In genomic region chr14:49992901-49993335, GRCh38 we compare ENCODE assay signal across 8 cellular contexts.
DNase-seq lines count a peak whose midpoint lies in the region; ATAC-seq, FAIRE-seq and TF ChIP-seq lines count a peak whose summit lies in the region.

No MANE protein-coding gene starts in this region.

- H3K27me3 ChIP-seq in K562 (ENCODE audit: control insufficient read depth in 2 of 2, insufficient read depth in 2 of 2, low read length in 2 of 2) (no peaks in the 10 kb centered on the region), skeletal muscle satellite cell (ENCODE audit: control insufficient read depth, insufficient read depth, low read length) (no peaks in the 10 kb centered on the region), A673 (replicated peaks; ENCODE audit: insufficient read depth, low read depth, low read length, poor library complexity) (no peaks in the 10 kb centered on the region)

- POLR2A ChIA-PET in K562 (lab: Yijun Ruan, JAX): interaction anchor here (0.8 to 1.2 kb wide), 4 partner anchors 8 to 22 kb away, joined by 3 read pairs; no protein-coding TSS in a partner anchor
- POLR2A ChIA-PET in A673 (lab: Charles Lee; ENCODE audit: low non-redundant PET): no interaction called here

- WGBS in K562 (ENCODE audit: insufficient coverage, low coverage, missing lambda C conversion rate): 38% methylated on average over 7 of the region's 7 CpGs

- peak overlapping the region; percentile 66; the same call in 1 of the 2 replicates for H2AFZ ChIP-seq in K562 (ENCODE audit: low read depth, low read length)

- ATAC-seq in GM19372 (IDR thresholded peaks at IDR 0.05; ENCODE audit: low read depth, unreplicated experiment) (peak; percentile 91), HG03342 (IDR thresholded peaks at IDR 0.05; ENCODE audit: unreplicated experiment) (peak; percentile 94), K562 (peak; percentile 48)

- intact Hi-C loops in K562 (cut with micrococcal nuclease): no loop called here
- intact Hi-C loops in A673 (cut with micrococcal nuclease; ENCODE audit: unreplicated experiment): no loop called here

- no TSS peak for BruUV-seq in K562 (replicated peaks; lab: Mats Ljungman, UMichigan)
- no TSS peak for BruUV-seq in A673 (replicated peaks; lab: Mats Ljungman, UMichigan)

- DNase-seq in G401 (ENCODE audit: low spot score) (peak; percentile 78), K562 (ENCODE audit: extremely low read depth in 1 of 4, low spot score in 3 of 4) (no peak), 8988T (no peak), NCI-H526 treated with DMSO at 0.1 percent for 48 hours (lab: John Stamatoyannopoulos, UW) (no peak), A673 (ENCODE audit: low spot score) (no peak)

- peaks cover 0 to 5% of the 10 kb centered on the region in 2 experiments; a peak in 3 of 5 replicates for H3K4me1 ChIP-seq in K562 (replicated peaks in 1 of 2; ENCODE audit: control insufficient read depth in 2 of 2, insufficient read depth in 2 of 2, low read length in 2 of 2)
- H3K4me1 ChIP-seq in skeletal muscle satellite cell (ENCODE audit: control insufficient read depth, insufficient read depth, low read length): peaks cover 23% of the 10 kb centered on the region
- H3K4me1 ChIP-seq in A673 (ENCODE audit: insufficient read depth, low read length, poor library complexity, severe bottlenecking): no peaks in the 10 kb centered on the region

- CTCF ChIA-PET in K562 (lab: Yijun Ruan, JAX; ENCODE audit: low intra/inter-chr PET ratio): no interaction called here
- CTCF ChIA-PET in A673 (lab: Charles Lee): no interaction called here

- H3K36me3 ChIP-seq in K562 (ENCODE audit: control insufficient read depth, insufficient read depth, low read length) (no peaks in the 10 kb centered on the region), skeletal muscle satellite cell (ENCODE audit: insufficient read depth, low read length) (no peaks in the 10 kb centered on the region), A673 (ENCODE audit: insufficient read depth, low read length, poor library complexity, severe bottlenecking) (no peaks in the 10 kb centered on the region)

- in situ Hi-C loops in G401 (cut with HindIII; ENCODE audit: low sequenced_read_pairs): no loop called here
- in situ Hi-C loops in K562 (cut with MboI): no loop called here

- H3K9me1 ChIP-seq in K562 (ENCODE audit: control insufficient read depth, insufficient read depth, low read length): no peaks in the 10 kb centered on the region

- no peaks in the 10 kb centered on the region for H3K79me2 ChIP-seq in K562 (ENCODE audit: control insufficient read depth, insufficient read depth, low read length)

- H3K4me2 ChIP-seq in K562 (ENCODE audit: insufficient read depth, low read length) (no peak overlapping the region), skeletal muscle satellite cell (ENCODE audit: low read length) (no peak overlapping the region)

- TF ChIP-seq RAD21 in K562 (CRISPR knock-in tag; conservative IDR thresholded peaks at IDR 0.05 in 1 of 2, IDR thresholded peaks at IDR 0.05 in 1 of 2): no peak

- H4K20me1 ChIP-seq in K562 (replicated peaks; ENCODE audit: control insufficient read depth, insufficient read depth, low read length): no peaks in the 10 kb centered on the region

- no peak for TF ChIP-seq CTCF in K562 (IDR thresholded peaks at IDR 0.05 in 2 of 3, conservative IDR thresholded peaks at IDR 0.05 in 1 of 3; ENCODE audit: insufficient read depth in 2 of 3, low read depth in 1 of 3, low read length in 3 of 3)
- no peak for TF ChIP-seq CTCF in A673 (conservative IDR thresholded peaks at IDR 0.05; ENCODE audit: low read depth, low read length)

- H3K27ac ChIP-seq in K562 (ENCODE audit: extremely low read depth, low read depth, low read length) (no peak overlapping the region; the same call in 2 of the 3 replicates), A673 (ENCODE audit: low read depth, low read length, poor library complexity, severe bottlenecking) (no peak overlapping the region)

- TF ChIP-seq POLR2A in K562 (conservative IDR thresholded peaks at IDR 0.05): no peak

- H3K9me3 ChIP-seq in K562 (replicated peaks; ENCODE audit: control insufficient read depth, insufficient read depth, low read depth, low read length): no peaks in the 10 kb centered on the region
- no peaks in the 10 kb centered on the region for H3K9me3 ChIP-seq in skeletal muscle satellite cell (replicated peaks; ENCODE audit: low read length)
- no peaks in the 10 kb centered on the region for H3K9me3 ChIP-seq in A673 (ENCODE audit: low read depth, low read length, poor library complexity, severe bottlenecking)

- H3K4me3 ChIP-seq in K562: no peak overlapping the region
- H3K4me3 ChIP-seq in skeletal muscle satellite cell (ENCODE audit: low read length): no peak overlapping the region
- H3K4me3 ChIP-seq in A673 (ENCODE audit: low read depth, low read length, poor library complexity, severe bottlenecking): no peak overlapping the region

- H3K9ac ChIP-seq in K562 (ENCODE audit: insufficient read depth in 1 of 2, low read depth in 2 of 2, low read length in 2 of 2): peak overlapping the region in 1 of 2 experiments; percentile 74; a peak in 1 of 4 replicates
- peak overlapping the region; percentile 9 for H3K9ac ChIP-seq in skeletal muscle satellite cell (ENCODE audit: low read depth, low read length)

- FAIRE-seq in K562 (lab: Jason Lieb, UNC): no peak

- TF ChIP-seq EP300 in K562 (IDR thresholded peaks at IDR 0.05; ENCODE audit: low read length): no peak

TF ChIP-seq in K562, 482 proteins besides CTCF, POLR2A, EP300 and RAD21:
- TF ChIP-seq CREM (IDR thresholded peaks at IDR 0.05; ENCODE audit: low read depth) (peak; percentile 18; the same call in 1 of the 2 replicates), NR2C2 (CRISPR knock-in tag; IDR thresholded peaks at IDR 0.05) (no peak), NR2C2 (tag; IDR thresholded peaks at IDR 0.05) (peak; percentile 37; the same call in 1 of the 2 replicates), SREBF1 (IDR thresholded peaks at IDR 0.05; ENCODE audit: borderline replicate concordance, low read depth, low read length) (no peak)
